ENCODE assay signal across 16 cellular contexts in genomic region chr3:131142580-131142979, GRCh38.
DNase-seq lines count a peak whose midpoint lies in the region; ATAC-seq and TF ChIP-seq lines count a peak whose summit lies in the region.
"Had no signal": no experiment of that assay in that cellular context is flagged by ENCODE, and none has a peak within 500 bp of the region (broad histone marks: within the 10 kb centered on the region; RNA-seq: fewer than 3 reads in every experiment).

No MANE protein-coding gene starts in this region.

- no peaks in the 10 kb centered on the region for H3K36me3 ChIP-seq in Karpas-422 (ENCODE audit: insufficient read depth, low read length)
- no peaks in the 10 kb centered on the region for H3K36me3 ChIP-seq in SJCRH30
- H3K36me3 ChIP-seq: left lung had no signal

- no peaks in the 10 kb centered on the region for H4K20me1 ChIP-seq in Karpas-422 (ENCODE audit: insufficient read depth, low read depth, low read length)

- no peaks in the 10 kb centered on the region for H3K79me2 ChIP-seq in Karpas-422 (ENCODE audit: low read length)

- H3K4me1 ChIP-seq in Karpas-422 (ENCODE audit: low read length) (peaks cover 12% of the 10 kb centered on the region), SJCRH30 (no peaks in the 10 kb centered on the region)
- H3K4me1 ChIP-seq: left lung, tibial nerve had no signal

- in situ Hi-C loops in astrocyte of the spinal cord (cut with HindIII; ENCODE audit: low sequenced_read_pairs): no loop called here

- H2AFZ ChIP-seq in Karpas-422 (ENCODE audit: low read length): no peak overlapping the region

- H3K4me3 ChIP-seq in Karpas-422 (ENCODE audit: low read length) (no peak overlapping the region), astrocyte of the spinal cord (ENCODE audit: low read depth, low read length) (no peak overlapping the region), SJCRH30 (no peak overlapping the region)
- H3K4me3 ChIP-seq: left lung, tibial nerve had no signal

- peak; percentile 18 for TF ChIP-seq CTCF in astrocyte of the spinal cord (IDR thresholded peaks at IDR 0.05; ENCODE audit: low read depth, low read length)

- peak; percentile 7 for DNase-seq in DMS114 treated with DMSO at 0.1 percent for 48 hours (lab: John Stamatoyannopoulos, UW; ENCODE audit: unreplicated experiment)
- peak; percentile 53 for DNase-seq in Karpas-422
- no peak for DNase-seq in astrocyte of the spinal cord (ENCODE audit: low read depth, low spot score)
- peak; percentile 8 for DNase-seq in iris pigment epithelial cell (ENCODE audit: low read depth)
- DNase-seq in NCI-H774 (lab: John Stamatoyannopoulos, UW): no peak
- no peak for DNase-seq in SJCRH30
- DNase-seq in GDM1 (lab: John Stamatoyannopoulos, UW): no peak
- DNase-seq: activated CD4-positive, alpha-beta T cell treated with anti-CD3 and anti-CD28 coated beads for 4 hours; activated naive CD8-positive, alpha-beta T cell treated with anti-CD3 and anti-CD28 coated beads, Interleukin-2, amount 10 ng/mL, durations not matched to agents 7 days and 5 days; CD4-positive, alpha-beta T cell; left lung; NCI-H1092 treated with DMSO at 0.1 percent for 48 hours; NCI-H2227 treated with DMSO at 0.1 percent for 48 hours; RPMI8226 had no signal

- H3K9me2 ChIP-seq in Karpas-422 (replicated peaks; ENCODE audit: insufficient read depth, low read length): no peaks in the 10 kb centered on the region

- H3K9me3 ChIP-seq in Karpas-422 (ENCODE audit: low read length): no peaks in the 10 kb centered on the region; the same call in 1 of the 2 replicates
- H3K9me3 ChIP-seq in SJCRH30 (replicated peaks): no peaks in the 10 kb centered on the region
- H3K9me3 ChIP-seq: tibial nerve had no signal

- no peak overlapping the region for H3K9ac ChIP-seq in Karpas-422 (ENCODE audit: low read length)

- no peak for ATAC-seq in HG03095 (IDR thresholded peaks at IDR 0.05; ENCODE audit: unreplicated experiment)
- ATAC-seq: left lung had no signal

- no peak overlapping the region for H3K4me2 ChIP-seq in Karpas-422 (ENCODE audit: low read depth, low read length, poor library complexity, severe bottlenecking)

- H3K27me3 ChIP-seq in Karpas-422 (ENCODE audit: low read length) (no peaks in the 10 kb centered on the region), SJCRH30 (no peaks in the 10 kb centered on the region)
- H3K27me3 ChIP-seq: left lung, tibial nerve had no signal

- no peak overlapping the region for H3K27ac ChIP-seq in Karpas-422 (ENCODE audit: low read length)
- H3K27ac ChIP-seq in SJCRH30: no peak overlapping the region
- H3K27ac ChIP-seq: left lung, tibial nerve had no signal

Comparison
In these comparisons a context has a peak if more than half of its experiments do, and no peak if none do; other contexts are left out.
1. DNase-seq: peak in DMS114 treated with DMSO at 0.1 percent for 48 hours (single experiment), Karpas-422 (single experiment) and iris pigment epithelial cell (single experiment); none in astrocyte of the spinal cord (single experiment), NCI-H774 (single experiment), SJCRH30 (0 of 2) and GDM1 (single experiment).